Comparison of ENCODE assay signal across 1 cellular context in genomic region chr6:167763056-167763944, GRCh38.
TF ChIP-seq lines count a peak whose summit lies in the region.

No MANE protein-coding gene starts in this region.

TF ChIP-seq in HepG2, 621 proteins besides CTCF, POLR2A, EP300 and RAD21 (continued from another document and continues in another):
- TF ChIP-seq ZNF512 (CRISPR knock-in tag; IDR thresholded peaks at IDR 0.05) (0 out of 2 replicates have a peak, but pooled peaks have one; percentile 59), ZFP41 (CRISPR knock-in tag; IDR thresholded peaks at IDR 0.05; ENCODE audit: borderline replicate concordance) (0 out of 2 replicates have a peak, but pooled peaks have one; percentile 29), ZNF609 (CRISPR knock-in tag; IDR thresholded peaks at IDR 0.05; ENCODE audit: borderline replicate concordance) (peak; percentile 50; the same call in 1 of the 2 replicates), SNAPC4 (CRISPR knock-in tag; IDR thresholded peaks at IDR 0.05) (0 out of 2 replicates have a peak, but pooled peaks have one; percentile 49), PAX8 (CRISPR knock-in tag; IDR thresholded peaks at IDR 0.05; ENCODE audit: borderline replicate concordance) (0 out of 2 replicates have a peak, but pooled peaks have one; percentile 53), JUN (CRISPR knock-in tag; IDR thresholded peaks at IDR 0.05) (0 out of 2 replicates have a peak, but pooled peaks have one; percentile 15), PRDM4 (CRISPR knock-in tag; IDR thresholded peaks at IDR 0.05; ENCODE audit: borderline replicate concordance) (no peak), SALL1 (CRISPR knock-in tag; IDR thresholded peaks at IDR 0.05) (peak; percentile 40; the same call in 1 of the 2 replicates), ZSCAN22 (CRISPR knock-in tag; IDR thresholded peaks at IDR 0.05) (peak; percentile 44; the same call in 1 of the 2 replicates), EED (CRISPR knock-in tag; IDR thresholded peaks at IDR 0.05) (0 out of 2 replicates have a peak, but pooled peaks have one; percentile 52), ZBTB4 (CRISPR knock-in tag; IDR thresholded peaks at IDR 0.05; ENCODE audit: borderline replicate concordance) (peak; percentile 49; the same call in 1 of the 2 replicates), POGZ (CRISPR knock-in tag; IDR thresholded peaks at IDR 0.05) (0 out of 2 replicates have a peak, but pooled peaks have one; percentile 3), ZNF34 (CRISPR knock-in tag; IDR thresholded peaks at IDR 0.05; ENCODE audit: borderline replicate concordance) (peak; percentile 60; the same call in 1 of the 2 replicates), ZNF570 (CRISPR knock-in tag; IDR thresholded peaks at IDR 0.05; ENCODE audit: borderline replicate concordance) (0 out of 2 replicates have a peak, but pooled peaks have one; percentile 35), RBM39 (IDR thresholded peaks at IDR 0.05; ENCODE audit: low read depth, low read length, poor library complexity, severe bottlenecking) (no peak), ZNF616 (CRISPR knock-in tag; IDR thresholded peaks at IDR 0.05; ENCODE audit: low read depth) (no peak), PAWR (CRISPR knock-in tag; IDR thresholded peaks at IDR 0.05; ENCODE audit: borderline replicate concordance) (peak; percentile 31; the same call in 1 of the 2 replicates), ZNF788 (CRISPR knock-in tag; IDR thresholded peaks at IDR 0.05; ENCODE audit: borderline replicate concordance) (0 out of 2 replicates have a peak, but pooled peaks have one; percentile 22), ZNF644 (CRISPR knock-in tag; IDR thresholded peaks at IDR 0.05; ENCODE audit: low read depth) (no peak), ESRRA (CRISPR knock-in tag; IDR thresholded peaks at IDR 0.05; ENCODE audit: low read depth) (no peak), SNAPC5 (CRISPR knock-in tag; IDR thresholded peaks at IDR 0.05; ENCODE audit: borderline replicate concordance) (no peak), AKAP8 (CRISPR knock-in tag; IDR thresholded peaks at IDR 0.05) (no peak), RNF2 (conservative IDR thresholded peaks at IDR 0.05; ENCODE audit: low read depth) (0 out of 2 replicates have a peak, but pooled peaks have one; percentile 34), ZNF691 (CRISPR knock-in tag; IDR thresholded peaks at IDR 0.05; ENCODE audit: borderline replicate concordance, low read depth) (no peak), ZBTB38 (CRISPR knock-in tag; IDR thresholded peaks at IDR 0.05) (peak; percentile 11; the same call in 1 of the 2 replicates), SP5 (CRISPR knock-in tag; IDR thresholded peaks at IDR 0.05; ENCODE audit: borderline replicate concordance, low read depth) (no peak), ZNF230 (CRISPR knock-in tag; IDR thresholded peaks at IDR 0.05) (peak; percentile 20; the same call in 1 of the 2 replicates), CERS6 (CRISPR knock-in tag; IDR thresholded peaks at IDR 0.05) (no peak), PITX1 (CRISPR knock-in tag; IDR thresholded peaks at IDR 0.05) (0 out of 2 replicates have a peak, but pooled peaks have one; percentile 11), HIC2 (CRISPR knock-in tag; IDR thresholded peaks at IDR 0.05; ENCODE audit: low read depth) (no peak), CENPX (CRISPR knock-in tag; IDR thresholded peaks at IDR 0.05) (no peak)
